In the genomic region with DNA sequence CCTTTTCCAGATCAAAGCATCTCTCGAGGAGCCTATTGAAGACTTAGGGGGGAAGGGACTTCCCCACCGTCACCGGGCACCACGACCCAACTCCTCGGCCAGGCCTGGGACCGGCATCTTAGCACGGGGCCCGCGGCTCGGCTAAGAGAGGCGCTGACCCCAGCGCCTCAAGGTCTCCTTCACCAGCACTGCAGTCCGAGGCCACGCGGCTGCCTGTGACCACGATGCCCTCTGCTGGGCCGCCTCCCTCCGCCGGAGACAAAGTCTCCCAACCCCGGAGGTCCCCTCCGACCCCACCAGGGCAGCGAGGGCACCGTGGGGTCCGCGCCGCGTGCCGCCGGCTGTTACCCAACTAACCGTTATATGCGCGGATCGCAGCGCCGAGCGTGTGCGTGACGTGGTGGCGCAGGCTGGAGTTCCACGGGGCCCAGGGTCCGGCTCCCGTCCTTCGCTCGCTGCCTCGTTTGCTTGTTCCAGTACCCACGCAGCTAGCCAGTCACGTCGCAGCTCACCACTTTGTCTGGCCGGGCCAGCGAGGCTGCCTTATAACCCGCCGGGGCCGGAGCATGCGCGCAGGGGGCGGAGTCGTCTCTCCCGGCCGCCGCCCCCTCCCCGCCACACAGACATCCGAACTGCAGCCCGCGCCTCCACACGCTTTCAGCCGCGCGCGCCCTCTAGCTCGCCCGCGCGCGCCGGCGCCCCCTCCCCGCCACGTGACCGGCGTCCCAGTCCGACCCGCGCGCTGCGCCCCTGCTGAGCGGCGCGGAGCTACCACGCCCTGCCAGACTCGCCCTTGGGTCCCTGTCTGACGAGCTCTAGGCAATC, we compare ENCODE assay signal across 8 cellular contexts. TPM values are rescaled to one million over a fixed set of nuclear protein-coding genes. Genes with fewer than 3 reads are reported as not detected.
A peak's percentile ranks its signal among the peaks of the same experiment; 100 is the strongest.
DNase-seq lines count a peak whose midpoint lies in the region; ATAC-seq and TF ChIP-seq lines count a peak whose summit lies in the region.

A gene with protein sequence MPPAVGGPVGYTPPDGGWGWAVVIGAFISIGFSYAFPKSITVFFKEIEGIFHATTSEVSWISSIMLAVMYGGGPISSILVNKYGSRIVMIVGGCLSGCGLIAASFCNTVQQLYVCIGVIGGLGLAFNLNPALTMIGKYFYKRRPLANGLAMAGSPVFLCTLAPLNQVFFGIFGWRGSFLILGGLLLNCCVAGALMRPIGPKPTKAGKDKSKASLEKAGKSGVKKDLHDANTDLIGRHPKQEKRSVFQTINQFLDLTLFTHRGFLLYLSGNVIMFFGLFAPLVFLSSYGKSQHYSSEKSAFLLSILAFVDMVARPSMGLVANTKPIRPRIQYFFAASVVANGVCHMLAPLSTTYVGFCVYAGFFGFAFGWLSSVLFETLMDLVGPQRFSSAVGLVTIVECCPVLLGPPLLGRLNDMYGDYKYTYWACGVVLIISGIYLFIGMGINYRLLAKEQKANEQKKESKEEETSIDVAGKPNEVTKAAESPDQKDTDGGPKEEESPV (minus strand): TSS at position 519 of the 825 bp plus-strand sequence. CDS start 26,888 bp downstream, outside the sequence.

- no peaks in the 10 kb centered on the region for H3K9me3 ChIP-seq in T-helper 17 cell (ENCODE audit: control insufficient read depth, low read length, poor library complexity, severe bottlenecking)
- H3K9me3 ChIP-seq in right atrium auricular region, result no peaks in the 10 kb centered on the region
- H3K9me3 ChIP-seq in uterus, result no peaks in the 10 kb centered on the region

- H3K4me3 Mint-ChIP-seq in T-helper 17 cell, result peak within 1 kb of the TSS; percentile 99

- peak; percentile 74 to 84 for DNase-seq in NCI-H187 (lab: John Stamatoyannopoulos, UW)
- DNase-seq in T-helper 17 cell, result peak; percentile 82 to 92 (median 85)
- peak; percentile 95 for DNase-seq in right atrium auricular region (ENCODE audit: low spot score)
- DNase-seq in putamen (ENCODE audit: low spot score), result peak; percentile 96
- peak; percentile 93 to 94 for DNase-seq in uterus

- TF ChIP-seq CTCF in right atrium auricular region (IDR thresholded peaks at IDR 0.05) (peak; percentile 22 to 53), uterus (IDR thresholded peaks at IDR 0.05) (peak in 3 of 4 experiments; percentile 25 to 42 (median 37))

- H3K27ac Mint-ChIP-seq in T-helper 17 cell, result peak within 1 kb of the TSS; percentile 96

- H3K27ac ChIP-seq in angular gyrus (ENCODE audit: low read depth, low read length) (peak within 1 kb of the TSS; percentile 95), right atrium auricular region (peak within 1 kb of the TSS; percentile 93 to 99), uterus (peak within 1 kb of the TSS; percentile 93 to 96)

- H3K4me1 Mint-ChIP-seq in T-helper 17 cell, result peaks cover 50% of the 10 kb centered on the region

- peak within 1 kb of the TSS; percentile 71 to 81 for H3K4me3 ChIP-seq in right atrium auricular region
- H3K4me3 ChIP-seq in uterus, result peak within 1 kb of the TSS; percentile 85 to 89

- peak; percentile 98 for TF ChIP-seq POLR2A in GM18505 (IDR thresholded peaks at IDR 0.05; ENCODE audit: borderline replicate concordance, extremely low read depth, insufficient read depth, insufficient read length)
- peak; percentile 96 to 98 for TF ChIP-seq POLR2A in uterus (IDR thresholded peaks at IDR 0.05)

- no peaks in the 10 kb centered on the region for H3K27me3 ChIP-seq in right atrium auricular region
- no peaks in the 10 kb centered on the region for H3K27me3 ChIP-seq in uterus

- H3K36me3 Mint-ChIP-seq in T-helper 17 cell (ENCODE audit: low read depth), result peaks cover 5% of the 10 kb centered on the region

- peaks cover 5% of the 10 kb centered on the region for H3K36me3 ChIP-seq in right atrium auricular region
- H3K36me3 ChIP-seq in uterus, result no peaks in the 10 kb centered on the region

- intact Hi-C loops in uterus (cut with DNase I; ENCODE audit: low total_unique reads), result loop anchor here (5.0 kb wide), 1 partner anchor 239 kb away; the partner anchor contains the start of gene PPM1J

- H3K4me1 ChIP-seq in right atrium auricular region (peaks cover 0 to 38% of the 10 kb centered on the region in 2 donors), uterus (no peaks in the 10 kb centered on the region)

- peak; percentile 67 for ATAC-seq in GM18505 (IDR thresholded peaks at IDR 0.05; ENCODE audit: unreplicated experiment)
- ATAC-seq in HG02970 (IDR thresholded peaks at IDR 0.05; ENCODE audit: low FRiP score, unreplicated experiment), result peak; percentile 66
- peak; percentile 81 for ATAC-seq in T-helper 17 cell

- no peaks in the 10 kb centered on the region for H3K27me3 Mint-ChIP-seq in T-helper 17 cell

RNA-seq across cellular contexts. Expression of the gene that starts here (rescaled TPM):
- total RNA-seq in T-helper 17 cell (10 to 100 TPM; 29.2 to 31.9 TPM), right atrium auricular region (10 to 100 TPM; 69.0 to 88.3 TPM), uterus (10 to 100 TPM; 12.6 to 76.3 (median 39.5) TPM)

Comparison
In these comparisons a context has a peak if more than half of its experiments do, and no peak if none do; other contexts are left out.
1. Peak in every context shown above with its lines: DNase-seq, ATAC-seq, H3K4me3 ChIP-seq and H3K27ac ChIP-seq.